In genomic region chr15:25710184-25710583, GRCh38 we compare ENCODE assay signal across 8 cellular contexts.
A peak's percentile ranks its signal among the peaks of the same experiment; 100 is the strongest.
DNase-seq lines count a peak whose midpoint lies in the region; ATAC-seq and TF ChIP-seq lines count a peak whose summit lies in the region.

No MANE protein-coding gene starts in this region.

- no peak for TF ChIP-seq POLR2A in sigmoid colon (IDR thresholded peaks at IDR 0.05)

- intact Hi-C loops in sigmoid colon (cut with DNase I) = no loop called here

- H3K4me3 ChIP-seq in foreskin fibroblast (ENCODE audit: low read depth in 1 of 2, low read length in 2 of 2) (no peak overlapping the region), sigmoid colon (no peak overlapping the region)

- H3K4me1 Mint-ChIP-seq in activated CD8-positive, alpha-beta memory T cell treated with anti-CD3 and anti-CD28 coated beads, Interleukin-2, amount 10 ng/mL, durations not matched to agents 7 days and 5 days = no peaks in the 10 kb centered on the region

- no peak overlapping the region for H3K27ac ChIP-seq in sigmoid colon

- H3K27ac Mint-ChIP-seq in activated CD8-positive, alpha-beta memory T cell treated with anti-CD3 and anti-CD28 coated beads, Interleukin-2, amount 10 ng/mL, durations not matched to agents 7 days and 5 days = no peak overlapping the region

- 33 to 44% methylated on average over 10 of the region's 10 CpGs for WGBS in sigmoid colon, 2 donors

- H3K9me3 ChIP-seq in sigmoid colon = no peaks in the 10 kb centered on the region

- no peaks in the 10 kb centered on the region for H3K4me1 ChIP-seq in sigmoid colon

- no peak for TF ChIP-seq EP300 in sigmoid colon (IDR thresholded peaks at IDR 0.05)

- H3K27me3 Mint-ChIP-seq in activated CD8-positive, alpha-beta memory T cell treated with anti-CD3 and anti-CD28 coated beads, Interleukin-2, amount 10 ng/mL, durations not matched to agents 7 days and 5 days = no peaks in the 10 kb centered on the region

- CTCF ChIA-PET in activated CD8-positive, alpha-beta memory T cell treated with anti-CD3 and anti-CD28 coated beads, Interleukin-2, amount 10 ng/mL, durations not matched to agents 7 days and 5 days (lab: Charles Lee) = interaction anchor here (0.9 to 1.4 kb wide), 5 partner anchors 10 to 224 kb away, joined by 3 to 8 read pairs (median 4); no protein-coding TSS in a partner anchor

- H3K27me3 ChIP-seq in sigmoid colon = no peaks in the 10 kb centered on the region

- ATAC-seq in activated CD8-positive, alpha-beta memory T cell treated with anti-CD3 and anti-CD28 coated beads, Interleukin-2, amount 10 ng/mL, durations not matched to agents 7 days and 5 days = no peak
- no peak for ATAC-seq in GM18502 (IDR thresholded peaks at IDR 0.05; ENCODE audit: poor library complexity, unreplicated experiment)

- H3K4me3 Mint-ChIP-seq in activated CD8-positive, alpha-beta memory T cell treated with anti-CD3 and anti-CD28 coated beads, Interleukin-2, amount 10 ng/mL, durations not matched to agents 7 days and 5 days = no peak overlapping the region

- no peaks in the 10 kb centered on the region for H3K9me3 Mint-ChIP-seq in activated CD8-positive, alpha-beta memory T cell treated with anti-CD3 and anti-CD28 coated beads, Interleukin-2, amount 10 ng/mL, durations not matched to agents 7 days and 5 days (ENCODE audit: low read depth)

- DNase-seq in EH (ENCODE audit: low read depth) (peak; percentile 34), KBM-7 (peak; percentile 44), foreskin fibroblast (peak in 1 of 2 donors; percentile 61), sigmoid colon (peak; percentile 68), NCI-H146 treated with DMSO at 0.1 percent for 48 hours (lab: John Stamatoyannopoulos, UW; ENCODE audit: unreplicated experiment) (no peak), C1 segment of cervical spinal cord (lab: John Stamatoyannopoulos, UW) (no peak)
- DNase-seq in activated CD8-positive, alpha-beta memory T cell treated with anti-CD3 and anti-CD28 coated beads, Interleukin-2, amount 10 ng/mL, durations not matched to agents 7 days and 5 days = peak; percentile 49

- peaks cover 0 to 10% (median 0%) of the 10 kb centered on the region in 4 donors for H3K36me3 ChIP-seq in sigmoid colon

- TF ChIP-seq CTCF in foreskin fibroblast (IDR thresholded peaks at IDR 0.05; ENCODE audit: low read depth, low read length) = peak; percentile 76
- peak; percentile 31 to 56 (median 36) for TF ChIP-seq CTCF in sigmoid colon (IDR thresholded peaks at IDR 0.05)

- H3K36me3 Mint-ChIP-seq in activated CD8-positive, alpha-beta memory T cell treated with anti-CD3 and anti-CD28 coated beads, Interleukin-2, amount 10 ng/mL, durations not matched to agents 7 days and 5 days = peaks cover 6% of the 10 kb centered on the region

- in situ Hi-C loops in KBM-7 (cut with MboI; ENCODE audit: low pct_unique_long_range_greater_than_20kb, low sequenced_read_pairs) = no loop called here

Comparison
In these comparisons a context has a peak if more than half of its experiments do, and no peak if none do; other contexts are left out.
1. DNase-seq: peak in EH (single experiment), KBM-7 (single experiment), activated CD8-positive, alpha-beta memory T cell treated with anti-CD3 and anti-CD28 coated beads, Interleukin-2, amount 10 ng/mL, durations not matched to agents 7 days and 5 days (single experiment) and sigmoid colon (single experiment); none in NCI-H146 treated with DMSO at 0.1 percent for 48 hours (single experiment) and C1 segment of cervical spinal cord (0 of 14).